8 cellular contexts compared by ENCODE assay signal in the genomic region with DNA sequence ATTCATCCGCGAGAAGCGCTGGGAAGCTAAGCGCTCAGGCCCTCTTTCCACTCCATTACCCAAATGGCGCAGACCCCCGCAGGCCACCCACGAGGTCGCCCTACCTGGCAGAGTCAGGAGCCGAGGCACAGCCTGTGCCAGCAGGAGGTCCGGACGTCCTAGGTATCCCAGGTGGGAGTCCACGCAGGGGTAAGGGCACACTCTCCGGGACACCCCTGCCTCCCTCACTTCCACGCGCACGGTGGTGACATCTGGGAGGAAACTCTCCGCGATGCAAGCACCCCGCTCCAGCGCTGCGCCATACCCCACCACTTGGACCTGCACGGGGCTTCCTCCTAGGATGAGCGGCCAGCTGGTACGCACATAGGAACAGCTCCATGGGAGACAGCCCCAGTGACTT.
"Had no signal": no experiment of that assay in that cellular context is flagged by ENCODE, and none has a peak within 500 bp of the region (broad histone marks: within the 10 kb centered on the region; RNA-seq: fewer than 3 reads in every experiment).

No MANE protein-coding gene starts in this region.

- FAIRE-seq: H1, HTR-8/SVneo, K562 had no signal

- H3K4me3 ChIP-seq: GM23338, K562 had no signal

- H3K27ac Mint-ChIP-seq: GM23338, H9 had no signal

- ATAC-seq: GM23338, K562 had no signal

- H3K4me3 Mint-ChIP-seq: GM23338, H9 had no signal

- H3K4me1 Mint-ChIP-seq: GM23338, H9 had no signal

- DNase-seq: H9, HCEC 1CT, IMR-90, KG1 had no signal
